8 cellular contexts compared by ENCODE assay signal in the genomic region with DNA sequence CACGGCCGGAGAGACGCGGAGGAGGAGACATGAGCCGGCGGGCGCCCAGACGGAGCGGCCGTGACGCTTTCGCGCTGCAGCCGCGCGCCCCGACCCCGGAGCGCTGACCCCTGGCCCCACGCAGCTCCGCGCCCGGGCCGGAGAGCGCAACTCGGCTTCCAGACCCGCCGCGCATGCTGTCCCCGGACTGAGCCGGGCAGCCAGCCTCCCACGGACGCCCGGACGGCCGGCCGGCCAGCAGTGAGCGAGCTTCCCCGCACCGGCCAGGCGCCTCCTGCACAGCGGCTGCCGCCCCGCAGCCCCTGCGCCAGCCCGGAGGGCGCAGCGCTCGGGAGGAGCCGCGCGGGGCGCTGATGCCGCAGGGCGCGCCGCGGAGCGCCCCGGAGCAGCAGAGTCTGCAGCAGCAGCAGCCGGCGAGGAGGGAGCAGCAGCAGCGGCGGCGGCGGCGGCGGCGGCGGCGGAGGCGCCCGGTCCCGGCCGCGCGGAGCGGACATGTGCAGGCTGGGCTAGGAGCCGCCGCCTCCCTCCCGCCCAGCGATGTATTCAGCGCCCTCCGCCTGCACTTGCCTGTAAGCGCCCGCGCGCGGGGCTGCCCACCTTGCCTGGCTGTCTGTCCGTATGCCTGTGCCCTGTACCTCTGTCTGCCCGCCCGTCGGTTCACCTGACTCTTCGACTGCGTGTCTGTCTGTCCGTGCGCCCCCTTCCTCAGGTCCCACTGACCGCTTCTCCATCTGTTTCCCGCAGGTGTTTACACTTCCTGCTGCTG. TPM values are rescaled to one million over a fixed set of nuclear protein-coding genes. Genes with fewer than 3 reads are reported as not detected.
A peak's percentile ranks its signal among the peaks of the same experiment; 100 is the strongest.
DNase-seq lines count a peak whose midpoint lies in the region; ATAC-seq and TF ChIP-seq lines count a peak whose summit lies in the region.

No MANE protein-coding gene starts in this region.

- H3K36me3 ChIP-seq in A673 (ENCODE audit: insufficient read depth, low read length, poor library complexity, severe bottlenecking) (no peaks in the 10 kb centered on the region), WERI-Rb-1 (no peaks in the 10 kb centered on the region), esophagus squamous epithelium (no peaks in the 10 kb centered on the region)

- peak overlapping the region; percentile 46 for H3K4me3 ChIP-seq in A673 (ENCODE audit: low read depth, low read length, poor library complexity, severe bottlenecking)
- H3K4me3 ChIP-seq in WERI-Rb-1 (ENCODE audit: low read depth, low read length) = peak overlapping the region; percentile 32
- peak overlapping the region; percentile 19 to 64 (median 37) for H3K4me3 ChIP-seq in esophagus squamous epithelium

- ATAC-seq in HG03442 (IDR thresholded peaks at IDR 0.05; ENCODE audit: unreplicated experiment) (peak; percentile 24), HG03095 (IDR thresholded peaks at IDR 0.05; ENCODE audit: unreplicated experiment) (no peak)
- peak; percentile 21 to 39 for ATAC-seq in natural killer cell treated with Interleukin-12 subunit alpha and Interleukin-12 subunit beta and Interleukin-15 and Interleukin-18, amount 100 ng/mL, for 72 hours

- H3K4me1 ChIP-seq in A673 (ENCODE audit: insufficient read depth, low read length, poor library complexity, severe bottlenecking) (peaks cover 8% of the 10 kb centered on the region), esophagus squamous epithelium (peaks cover 21 to 33% (median 23%) of the 10 kb centered on the region in 3 donors)

- TF ChIP-seq POLR2A in esophagus squamous epithelium (IDR thresholded peaks at IDR 0.05) = no peak

- DNase-seq in A673 (ENCODE audit: low spot score) (peak; percentile 57), GM13977 (ENCODE audit: low spot score) (peak; percentile 69), WERI-Rb-1 (peak; percentile 54), esophagus squamous epithelium (lab: John Stamatoyannopoulos, UW) (no peak), occipital lobe (lab: John Stamatoyannopoulos, UW) (no peak)
- no peak for DNase-seq in natural killer cell treated with Interleukin-12 subunit alpha and Interleukin-12 subunit beta and Interleukin-15 and Interleukin-18, amount 100 ng/mL, for 72 hours (ENCODE audit: low spot score)

- peaks cover 0 to 12% of the 10 kb centered on the region in 2 donors for H3K27me3 Mint-ChIP-seq in natural killer cell treated with Interleukin-12 subunit alpha and Interleukin-12 subunit beta and Interleukin-15 and Interleukin-18, amount 100 ng/mL, for 72 hours

- in situ Hi-C loops in GM13977 (cut with MboI; ENCODE audit: low pct_unique_long_range_greater_than_20kb, low sequenced_read_pairs, unreplicated experiment) = loop anchor here (25.0 kb wide), 1 partner anchor 617 kb away; no protein-coding TSS in a partner anchor

- BruUV-seq in A673 (replicated peaks; lab: Mats Ljungman, UMichigan) = no TSS peak

- H3K27ac Mint-ChIP-seq in natural killer cell treated with Interleukin-12 subunit alpha and Interleukin-12 subunit beta and Interleukin-15 and Interleukin-18, amount 100 ng/mL, for 72 hours = no peak overlapping the region

- H3K9me3 Mint-ChIP-seq in natural killer cell treated with Interleukin-12 subunit alpha and Interleukin-12 subunit beta and Interleukin-15 and Interleukin-18, amount 100 ng/mL, for 72 hours = no peaks in the 10 kb centered on the region

- POLR2A ChIA-PET in A673 (lab: Charles Lee; ENCODE audit: low non-redundant PET) = no interaction called here

- CTCF ChIA-PET in A673 (lab: Charles Lee) = interaction anchor here (0.6 to 1.3 kb wide), 2 partner anchors 30 to 639 kb away, joined by 3 to 9 read pairs; no protein-coding TSS in a partner anchor

- peaks cover 0 to 11% of the 10 kb centered on the region in 2 donors for H3K4me1 Mint-ChIP-seq in natural killer cell treated with Interleukin-12 subunit alpha and Interleukin-12 subunit beta and Interleukin-15 and Interleukin-18, amount 100 ng/mL, for 72 hours (ENCODE audit: low read depth in 2 of 2)

- WGBS in esophagus squamous epithelium, 2 donors = 1% methylated on average over 32 to 34 of the region's 99 CpGs

- TF ChIP-seq CTCF in A673 (conservative IDR thresholded peaks at IDR 0.05; ENCODE audit: low read depth, low read length) (no peak), GM13977 (IDR thresholded peaks at IDR 0.05; ENCODE audit: extremely low read depth, insufficient read depth, missing control alignments) (no peak), WERI-Rb-1 (IDR thresholded peaks at IDR 0.05; ENCODE audit: low read depth, low read length) (0 out of 2 replicates have a peak, but pooled peaks have one; percentile 3), esophagus squamous epithelium (IDR thresholded peaks at IDR 0.05) (no peak)

- no peaks in the 10 kb centered on the region for H3K36me3 Mint-ChIP-seq in natural killer cell treated with Interleukin-12 subunit alpha and Interleukin-12 subunit beta and Interleukin-15 and Interleukin-18, amount 100 ng/mL, for 72 hours

- H3K4me3 Mint-ChIP-seq in natural killer cell treated with Interleukin-12 subunit alpha and Interleukin-12 subunit beta and Interleukin-15 and Interleukin-18, amount 100 ng/mL, for 72 hours = peak overlapping the region; percentile 74

- intact Hi-C loops in A673 (cut with micrococcal nuclease; ENCODE audit: unreplicated experiment) = loop anchor here (1.0 to 10.0 kb wide), 4 partner anchors 205 to 622 kb away; no protein-coding TSS in a partner anchor
- intact Hi-C loops in esophagus squamous epithelium (cut with DNase I) = loop anchor here (5.0 kb wide), 1 partner anchor 487 kb away; no protein-coding TSS in a partner anchor

- H3K9me3 ChIP-seq in A673 (ENCODE audit: low read depth, low read length, poor library complexity, severe bottlenecking) (no peaks in the 10 kb centered on the region), WERI-Rb-1 (ENCODE audit: severe bottlenecking) (no peaks in the 10 kb centered on the region), esophagus squamous epithelium (no peaks in the 10 kb centered on the region)

- peaks cover 7% of the 10 kb centered on the region for H3K27me3 ChIP-seq in A673 (replicated peaks; ENCODE audit: insufficient read depth, low read depth, low read length, poor library complexity)
- H3K27me3 ChIP-seq in WERI-Rb-1 (ENCODE audit: insufficient read depth, low read depth, severe bottlenecking) = no peaks in the 10 kb centered on the region
- peaks cover 0 to 39% (median 0%) of the 10 kb centered on the region in 4 donors for H3K27me3 ChIP-seq in esophagus squamous epithelium

- H3K27ac ChIP-seq in A673 (ENCODE audit: low read depth, low read length, poor library complexity, severe bottlenecking) (no peak overlapping the region), WERI-Rb-1 (no peak overlapping the region), esophagus squamous epithelium (no peak overlapping the region)

RNA-seq across cellular contexts. Expression of gene FGF18, which starts 0.4 kb away (rescaled TPM):
- 0.90 and 1.3 TPM in 2 replicates for total RNA-seq in A673 (2021)
- total RNA-seq in esophagus squamous epithelium = under 1 TPM in 3 of 4 donors, not detected in 1; 0.15 to 0.29 (median 0.19) TPM
- under 1 TPM in 1 of 2 donors, not detected in 1; 0.28 TPM for total RNA-seq in natural killer cell treated with Interleukin-12 subunit alpha and Interleukin-12 subunit beta and Interleukin-15 and Interleukin-18, amount 100 ng/mL, for 72 hours
- total RNA-seq in occipital lobe = 0.62 TPM

RNA-seq across cellular contexts. Expression of gene NPM1, which starts 32.2 kb away (rescaled TPM):
- total RNA-seq in A673 (2021) (1,854 and 1,998 TPM in 2 replicates), esophagus squamous epithelium (1,000 to 10,000 TPM in 1 of 4 donors, 100 to 1,000 TPM in 3; 394 to 1,052 (median 904) TPM), occipital lobe (412 TPM)
- 1,000 to 10,000 TPM; 1,349 to 2,333 TPM for total RNA-seq in natural killer cell treated with Interleukin-12 subunit alpha and Interleukin-12 subunit beta and Interleukin-15 and Interleukin-18, amount 100 ng/mL, for 72 hours

Comparison
In these comparisons a context has a peak if more than half of its experiments do, and no peak if none do; other contexts are left out.
1. DNase-seq: peak in A673 (single experiment), GM13977 (single experiment) and WERI-Rb-1 (single experiment); none in esophagus squamous epithelium (single experiment), natural killer cell treated with Interleukin-12 subunit alpha and Interleukin-12 subunit beta and Interleukin-15 and Interleukin-18, amount 100 ng/mL, for 72 hours (single experiment) and occipital lobe (single experiment).
2. Peak in every context shown above with its lines, with median percentiles within 50 percentile points of each other: H3K4me3 ChIP-seq.